ENCODE assay signal across 8 cellular contexts in genomic region chr19:38657633-38658222, GRCh38. TPM values are rescaled to one million over a fixed set of nuclear protein-coding genes. Genes with fewer than 3 reads are reported as not detected.
DNase-seq lines count a peak whose midpoint lies in the region; ATAC-seq lines count a peak whose summit lies in the region.

No MANE protein-coding gene starts in this region.

- H3K36me3 ChIP-seq in subcutaneous abdominal adipose tissue (ENCODE audit: control insufficient read depth in 5 of 5, insufficient read depth in 5 of 5, low read length in 5 of 5), result peaks cover 0 to 5% (median 0%) of the 10 kb centered on the region in 5 donors

- H3K4me3 Mint-ChIP-seq in activated naive CD4-positive, alpha-beta T cell treated with anti-CD3 and anti-CD28 coated beads for 36 hours, result no peak overlapping the region
- peak overlapping the region; percentile 22 for H3K4me3 Mint-ChIP-seq in activated naive CD8-positive, alpha-beta T cell treated with anti-CD3 and anti-CD28 coated beads, Interleukin-2, amount 50 U/mL, for 24 hours

- DNase-seq in activated naive CD4-positive, alpha-beta T cell treated with anti-CD3 and anti-CD28 coated beads for 36 hours, result peak; percentile 33
- no peak for DNase-seq in activated naive CD4-positive, alpha-beta T cell (lab: John Stamatoyannopoulos, UW)
- no peak for DNase-seq in activated naive CD8-positive, alpha-beta T cell treated with anti-CD3 and anti-CD28 coated beads, Interleukin-2, amount 50 U/mL, for 24 hours
- DNase-seq in islet precursor cell (peak; percentile 87), OCI-M1 (lab: John Stamatoyannopoulos, UW) (no peak)

- peaks cover 13% of the 10 kb centered on the region for H3K36me3 Mint-ChIP-seq in activated naive CD4-positive, alpha-beta T cell treated with anti-CD3 and anti-CD28 coated beads for 36 hours (ENCODE audit: low read depth)
- H3K36me3 Mint-ChIP-seq in activated naive CD8-positive, alpha-beta T cell treated with anti-CD3 and anti-CD28 coated beads, Interleukin-2, amount 50 U/mL, for 24 hours (ENCODE audit: low read depth), result peaks cover 33% of the 10 kb centered on the region

- peak overlapping the region in 2 of 5 donors; percentile 4 to 26 for H3K4me3 ChIP-seq in subcutaneous abdominal adipose tissue (ENCODE audit: low read depth in 1 of 5, low read length in 5 of 5)

- CTCF ChIA-PET in activated naive CD4-positive, alpha-beta T cell treated with anti-CD3 and anti-CD28 coated beads for 36 hours (lab: Charles Lee), result interaction anchor here (1.5 kb wide), 1 partner anchor 21 kb away, joined by 3 read pairs; no protein-coding TSS in a partner anchor

- H3K9me3 Mint-ChIP-seq in activated naive CD4-positive, alpha-beta T cell treated with anti-CD3 and anti-CD28 coated beads for 36 hours, result no peaks in the 10 kb centered on the region
- no peaks in the 10 kb centered on the region for H3K9me3 Mint-ChIP-seq in activated naive CD8-positive, alpha-beta T cell treated with anti-CD3 and anti-CD28 coated beads, Interleukin-2, amount 50 U/mL, for 24 hours

- H3K27me3 Mint-ChIP-seq in activated naive CD4-positive, alpha-beta T cell treated with anti-CD3 and anti-CD28 coated beads for 36 hours (ENCODE audit: low read depth), result peaks cover 16% of the 10 kb centered on the region
- no peaks in the 10 kb centered on the region for H3K27me3 Mint-ChIP-seq in activated naive CD8-positive, alpha-beta T cell treated with anti-CD3 and anti-CD28 coated beads, Interleukin-2, amount 50 U/mL, for 24 hours

- no peaks in the 10 kb centered on the region for H3K27me3 ChIP-seq in subcutaneous abdominal adipose tissue (ENCODE audit: control insufficient read depth in 5 of 5, insufficient read depth in 4 of 5, low read length in 5 of 5)

- H3K27ac ChIP-seq in subcutaneous abdominal adipose tissue (ENCODE audit: low read depth, low read length), result peak overlapping the region; percentile 96

- ATAC-seq in activated naive CD8-positive, alpha-beta T cell treated with anti-CD3 and anti-CD28 coated beads, Interleukin-2, amount 50 U/mL, for 24 hours, result peak; percentile 25
- ATAC-seq in HG02610 (IDR thresholded peaks at IDR 0.05; ENCODE audit: unreplicated experiment) (no peak), GM19463 (IDR thresholded peaks at IDR 0.05; ENCODE audit: unreplicated experiment) (no peak)

- intact Hi-C loops in activated naive CD4-positive, alpha-beta T cell treated with anti-CD3 and anti-CD28 coated beads for 36 hours (cut with micrococcal nuclease), result loop anchor here (5.0 kb wide), 1 partner anchor 240 kb away; the partner anchor contains the start of genes NFKBIB and SIRT2

- H3K9me3 ChIP-seq in subcutaneous abdominal adipose tissue (ENCODE audit: control insufficient read depth in 5 of 5, low read length in 5 of 5), result no peaks in the 10 kb centered on the region

- H3K9ac ChIP-seq in subcutaneous abdominal adipose tissue (ENCODE audit: low read length in 5 of 5), result peak overlapping the region in 3 of 5 donors; percentile 56 to 73 (median 62)

- H3K27ac Mint-ChIP-seq in activated naive CD4-positive, alpha-beta T cell treated with anti-CD3 and anti-CD28 coated beads for 36 hours, result peak overlapping the region; percentile 8
- H3K27ac Mint-ChIP-seq in activated naive CD8-positive, alpha-beta T cell treated with anti-CD3 and anti-CD28 coated beads, Interleukin-2, amount 50 U/mL, for 24 hours, result peak overlapping the region; percentile 86

- peaks cover 9 to 98% (median 94%) of the 10 kb centered on the region in 5 donors for H3K4me1 ChIP-seq in subcutaneous abdominal adipose tissue (ENCODE audit: control insufficient read depth in 5 of 5, insufficient read depth in 5 of 5, low read length in 5 of 5)

- H3K4me1 Mint-ChIP-seq in activated naive CD4-positive, alpha-beta T cell treated with anti-CD3 and anti-CD28 coated beads for 36 hours (ENCODE audit: low read depth), result peaks cover 58% of the 10 kb centered on the region
- peaks cover 74% of the 10 kb centered on the region for H3K4me1 Mint-ChIP-seq in activated naive CD8-positive, alpha-beta T cell treated with anti-CD3 and anti-CD28 coated beads, Interleukin-2, amount 50 U/mL, for 24 hours

RNA-seq across cellular contexts. Expression of gene ACTN4, which starts 10.3 kb away (rescaled TPM):
- 100 to 1,000 TPM; 117 to 119 TPM for total RNA-seq in activated naive CD4-positive, alpha-beta T cell treated with anti-CD3 and anti-CD28 coated beads for 36 hours

RNA-seq across cellular contexts. Expression of gene EIF3K, which starts 38.7 kb away (rescaled TPM):
- total RNA-seq in activated naive CD4-positive, alpha-beta T cell treated with anti-CD3 and anti-CD28 coated beads for 36 hours, result 100 to 1,000 TPM; 299 to 324 TPM

RNA-seq across cellular contexts. Expression of gene MAP4K1, which starts 40.0 kb away (rescaled TPM):
- 100 to 1,000 TPM; 135 to 148 TPM for total RNA-seq in activated naive CD4-positive, alpha-beta T cell treated with anti-CD3 and anti-CD28 coated beads for 36 hours

Comparison
In these comparisons a context has a peak if more than half of its experiments do, and no peak if none do; other contexts are left out.
1. DNase-seq: peak in activated naive CD4-positive, alpha-beta T cell treated with anti-CD3 and anti-CD28 coated beads for 36 hours (single experiment) and islet precursor cell (single experiment); none in activated naive CD4-positive, alpha-beta T cell (0 of 4), activated naive CD8-positive, alpha-beta T cell treated with anti-CD3 and anti-CD28 coated beads, Interleukin-2, amount 50 U/mL, for 24 hours (single experiment) and OCI-M1 (single experiment).